21 cellular contexts compared by ENCODE assay signal in genomic region chr19:35315883-35316282, GRCh38. TPM values are rescaled to one million over a fixed set of nuclear protein-coding genes. Genes with fewer than 3 reads are reported as not detected.
"Had no signal": no experiment of that assay in that cellular context is flagged by ENCODE, and none has a peak within 500 bp of the region (broad histone marks: within the 10 kb centered on the region; RNA-seq: fewer than 3 reads in every experiment).

No MANE protein-coding gene starts in this region.

- ATAC-seq: activated CD8-positive, alpha-beta memory T cell treated with anti-CD3 and anti-CD28 coated beads, Interleukin-2, amount 10 ng/mL, durations not matched to agents 7 days and 5 days; activated naive CD4-positive, alpha-beta T cell treated with anti-CD3 and anti-CD28 coated beads, Interleukin-2, amount 50 U/mL, for 72 hours; body of pancreas; naive thymus-derived CD4-positive, alpha-beta T cell; sciatic nerve; upper lobe of right lung had no signal

- H3K36me3 Mint-ChIP-seq: activated CD8-positive, alpha-beta memory T cell treated with anti-CD3 and anti-CD28 coated beads, Interleukin-2, amount 10 ng/mL, durations not matched to agents 7 days and 5 days; activated naive CD4-positive, alpha-beta T cell treated with anti-CD3 and anti-CD28 coated beads, Interleukin-2, amount 50 U/mL, for 72 hours; naive thymus-derived CD4-positive, alpha-beta T cell had no signal

- H3K27ac ChIP-seq: body of pancreas, neutrophil, suprapubic skin, upper lobe of right lung had no signal

- H3K4me3 ChIP-seq: body of pancreas, spleen, suprapubic skin, upper lobe of right lung had no signal

- H3K36me3 ChIP-seq: neutrophil, spleen, suprapubic skin, upper lobe of right lung had no signal

- H3K27me3 ChIP-seq: body of pancreas, neutrophil, spleen, suprapubic skin, upper lobe of right lung had no signal

- H3K4me1 ChIP-seq: body of pancreas had no signal

- DNase-seq: activated CD4-positive, alpha-beta T cell treated with anti-CD3 and anti-CD28 coated beads for 1 hour; activated CD4-positive, alpha-beta T cell treated with anti-CD3 and anti-CD28 coated beads, Interleukin-2, amount 50 U/mL, for 48 hours; activated CD8-positive, alpha-beta memory T cell treated with anti-CD3 and anti-CD28 coated beads, Interleukin-2, amount 10 ng/mL, durations not matched to agents 7 days and 5 days; activated effector memory CD4-positive, alpha-beta T cell treated with Interleukin-2 at 50 U/mL for 16 hours; activated T-cell treated with anti-CD3 and anti-CD28 coated beads, Interleukin-2, amount 50 U/mL, for 24 hours; amniotic stem cell; body of pancreas; kidney; midbrain; naive thymus-derived CD4-positive, alpha-beta T cell; spleen; stimulated activated CD4-positive, alpha-beta T cell treated with anti-CD3 and anti-CD28 coated beads, Interleukin-2, amount 100 ng/mL, for 24 hours; stimulated activated naive CD4-positive, alpha-beta T cell treated with Interleukin-2 at 50 U/mL for 16 hours; upper lobe of right lung had no signal

- H3K9me3 ChIP-seq: body of pancreas, neutrophil, spleen, suprapubic skin, upper lobe of right lung had no signal

- H3K9me3 Mint-ChIP-seq: activated naive CD4-positive, alpha-beta T cell treated with anti-CD3 and anti-CD28 coated beads, Interleukin-2, amount 50 U/mL, for 72 hours; activated T-cell treated with anti-CD3 and anti-CD28 coated beads, Interleukin-2, amount 50 U/mL, for 24 hours; central memory CD8-positive, alpha-beta T cell; naive thymus-derived CD4-positive, alpha-beta T cell had no signal

- H3K27ac Mint-ChIP-seq: activated CD8-positive, alpha-beta memory T cell treated with anti-CD3 and anti-CD28 coated beads, Interleukin-2, amount 10 ng/mL, durations not matched to agents 7 days and 5 days; activated naive CD4-positive, alpha-beta T cell treated with anti-CD3 and anti-CD28 coated beads, Interleukin-2, amount 50 U/mL, for 72 hours; activated T-cell treated with anti-CD3 and anti-CD28 coated beads, Interleukin-2, amount 50 U/mL, for 24 hours had no signal

- H3K4me3 Mint-ChIP-seq: activated CD8-positive, alpha-beta memory T cell treated with anti-CD3 and anti-CD28 coated beads, Interleukin-2, amount 10 ng/mL, durations not matched to agents 7 days and 5 days; activated T-cell treated with anti-CD3 and anti-CD28 coated beads, Interleukin-2, amount 50 U/mL, for 24 hours; central memory CD8-positive, alpha-beta T cell; naive thymus-derived CD4-positive, alpha-beta T cell had no signal

RNA-seq across cellular contexts. Expression of gene CD22, which starts 13.1 kb away (rescaled TPM):
- total RNA-seq: suprapubic skin had no signal

RNA-seq across cellular contexts. Expression of gene MAG, which starts 23.9 kb away (rescaled TPM):
- total RNA-seq: epithelial cell of proximal tubule, suprapubic skin, upper lobe of right lung had no signal

RNA-seq across cellular contexts. Expression of gene FFAR1, which starts 31.8 kb away (rescaled TPM):
- total RNA-seq: activated CD8-positive, alpha-beta memory T cell treated with anti-CD3 and anti-CD28 coated beads, Interleukin-2, amount 10 ng/mL, durations not matched to agents 7 days and 5 days; kidney; lower leg skin; sciatic nerve; suprapubic skin; upper lobe of right lung had no signal
- polyA plus RNA-seq: naive thymus-derived CD4-positive, alpha-beta T cell had no signal

RNA-seq across cellular contexts. Expression of gene HAMP, which starts 33.6 kb away (rescaled TPM):
- total RNA-seq: body of pancreas, epithelial cell of proximal tubule, lower leg skin had no signal
- polyA plus RNA-seq: naive thymus-derived CD4-positive, alpha-beta T cell had no signal

RNA-seq across cellular contexts. Expression of gene FFAR3, which starts 42.4 kb away (rescaled TPM):
- total RNA-seq: activated CD8-positive, alpha-beta memory T cell treated with anti-CD3 and anti-CD28 coated beads, Interleukin-2, amount 10 ng/mL, durations not matched to agents 7 days and 5 days; body of pancreas; epithelial cell of proximal tubule; kidney; lower leg skin; suprapubic skin; upper lobe of right lung had no signal
- polyA plus RNA-seq: naive thymus-derived CD4-positive, alpha-beta T cell had no signal
